In the genomic region with DNA sequence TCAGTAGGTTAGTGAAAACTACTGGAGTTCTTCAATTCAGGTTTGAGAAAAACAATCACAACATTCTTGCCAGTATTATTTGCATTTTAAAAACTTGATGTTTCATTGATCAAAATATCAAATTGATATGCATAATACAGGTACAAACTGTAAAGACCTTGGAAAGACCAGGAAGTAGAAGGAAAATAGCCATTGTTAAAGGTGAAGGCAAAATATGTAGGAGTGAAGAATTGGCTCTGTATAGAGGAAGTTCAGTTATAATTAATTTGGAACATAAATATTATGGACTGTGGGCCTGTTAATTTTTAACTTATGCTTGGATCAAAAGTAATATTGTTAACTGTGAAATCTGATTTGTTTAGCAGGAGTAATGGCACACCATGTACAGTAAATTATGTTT, we compare ENCODE assay signal across 25 cellular contexts.
"Had no signal": no experiment of that assay in that cellular context is flagged by ENCODE, and none has a peak within 500 bp of the region (broad histone marks: within the 10 kb centered on the region; RNA-seq: fewer than 3 reads in every experiment).

No MANE protein-coding gene starts in this region.

- H3K36me3 ChIP-seq: left ventricle myocardium inferior, spleen, tibial nerve, uterus had no signal

- ATAC-seq: mucosa of descending colon; naive thymus-derived CD4-positive, alpha-beta T cell; natural killer cell treated with Interleukin-12 subunit alpha and Interleukin-12 subunit beta and Interleukin-15 and Interleukin-18, amount 100 ng/mL, for 72 hours; right cardiac atrium; sciatic nerve; stimulated activated effector memory CD8-positive, alpha-beta T cell treated with anti-CD3 and anti-CD28 coated beads, Interleukin-12 subunit alpha, Interleukin-12 subunit beta, amount 100 ng/mL, for 72 hours had no signal

- H3K27ac ChIP-seq: left ventricle myocardium inferior, parathyroid adenoma, skin epidermis, spleen, tibial nerve, uterus had no signal

- H3K4me1 ChIP-seq: parathyroid adenoma, spleen, tibial nerve, uterus had no signal

- H3K9ac ChIP-seq: parathyroid adenoma had no signal

- H3K4me3 Mint-ChIP-seq: immature natural killer cell; naive thymus-derived CD4-positive, alpha-beta T cell; natural killer cell treated with Interleukin-12 subunit alpha and Interleukin-12 subunit beta and Interleukin-15 and Interleukin-18, amount 100 ng/mL, for 72 hours; stimulated activated effector memory CD8-positive, alpha-beta T cell treated with anti-CD3 and anti-CD28 coated beads, Interleukin-12 subunit alpha, Interleukin-12 subunit beta, amount 100 ng/mL, for 72 hours; stimulated activated naive CD8-positive, alpha-beta T cell treated with anti-CD3 and anti-CD28 coated beads, Interleukin-15, Interleukin-2, amounts not matched to agents 100 ng/mL and 50 ng/mL, for 24 hours; type B pancreatic cell had no signal

- FAIRE-seq: islet of Langerhans had no signal

- H2AFZ ChIP-seq: parathyroid adenoma had no signal

- H3K27me3 ChIP-seq: spleen, tibial nerve, uterus had no signal

- H3K9me3 ChIP-seq: left ventricle myocardium inferior, mucosa of descending colon, spleen, tibial nerve, uterus had no signal

- H3K27ac Mint-ChIP-seq: immature natural killer cell; naive thymus-derived CD4-positive, alpha-beta T cell; natural killer cell treated with Interleukin-12 subunit alpha and Interleukin-12 subunit beta and Interleukin-15 and Interleukin-18, amount 100 ng/mL, for 72 hours; progenitor cell of endocrine pancreas; stimulated activated effector memory CD8-positive, alpha-beta T cell treated with anti-CD3 and anti-CD28 coated beads, Interleukin-12 subunit alpha, Interleukin-12 subunit beta, amount 100 ng/mL, for 72 hours; stimulated activated naive CD8-positive, alpha-beta T cell treated with anti-CD3 and anti-CD28 coated beads, Interleukin-15, Interleukin-2, amounts not matched to agents 100 ng/mL and 50 ng/mL, for 24 hours; type B pancreatic cell had no signal

- H3K4me3 ChIP-seq: left ventricle myocardium inferior, lung, mucosa of descending colon, skin epidermis, spleen, tibial nerve, uterus had no signal

- DNase-seq: hypothalamus; immature natural killer cell; left ventricle myocardium inferior; mesendoderm; midbrain; mucosa of descending colon; naive thymus-derived CD4-positive, alpha-beta T cell; retina; right cardiac atrium; spleen; stimulated activated CD4-positive, alpha-beta T cell treated with anti-CD3 and anti-CD28 coated beads, Interleukin-4, amount 100 ng/mL, for 24 hours; stimulated activated naive CD4-positive, alpha-beta T cell; substantia nigra; uterus had no signal

- H3K9me3 Mint-ChIP-seq: immature natural killer cell; natural killer cell treated with Interleukin-12 subunit alpha and Interleukin-12 subunit beta and Interleukin-15 and Interleukin-18, amount 100 ng/mL, for 72 hours; stimulated activated effector memory CD8-positive, alpha-beta T cell treated with anti-CD3 and anti-CD28 coated beads, Interleukin-12 subunit alpha, Interleukin-12 subunit beta, amount 100 ng/mL, for 72 hours; stimulated activated naive CD8-positive, alpha-beta T cell treated with anti-CD3 and anti-CD28 coated beads, Interleukin-15, Interleukin-2, amounts not matched to agents 100 ng/mL and 50 ng/mL, for 24 hours; type B pancreatic cell had no signal

- H3K27me3 Mint-ChIP-seq: natural killer cell treated with Interleukin-12 subunit alpha and Interleukin-12 subunit beta and Interleukin-15 and Interleukin-18, amount 100 ng/mL, for 72 hours; progenitor cell of endocrine pancreas; stimulated activated naive CD8-positive, alpha-beta T cell treated with anti-CD3 and anti-CD28 coated beads, Interleukin-15, Interleukin-2, amounts not matched to agents 100 ng/mL and 50 ng/mL, for 24 hours; type B pancreatic cell had no signal
